Comparison of ENCODE assay signal across 8 cellular contexts in genomic region chr12:6492838-6493579, GRCh38. TPM values are rescaled to one million over a fixed set of nuclear protein-coding genes. Genes with fewer than 3 reads are reported as not detected.
DNase-seq lines count a peak whose midpoint lies in the region; ATAC-seq and TF ChIP-seq lines count a peak whose summit lies in the region.

TSS of gene MRPL51 (minus strand) at chr12:6493262. CDS start at chr12:6493136, 126 bp downstream.

- DNase-seq in BE2C (peak; percentile 99), GM19240 (ENCODE audit: insufficient read length, low spot score) (peak; percentile 88), NCI-H526 (lab: John Stamatoyannopoulos, UW) (peak; percentile 89 to 98), kidney tubule cell (ENCODE audit: low spot score) (peak; percentile 95)
- peak; percentile 99 for DNase-seq in activated CD4-positive, alpha-beta T cell treated with anti-CD3 and anti-CD28 coated beads for 48 hours
- peak; percentile 86 to 96 for DNase-seq in stimulated activated CD4-positive, alpha-beta T cell treated with anti-CD3 and anti-CD28 coated beads, Interleukin-1b, Interleukin-23, amount 100 ng/mL, for 1 hour (ENCODE audit: low read depth in 2 of 2)

- H3K4me1 ChIP-seq in BE2C = peaks cover 2% of the 10 kb centered on the region; the same call in 1 of the 2 replicates

- H3K27me3 ChIP-seq in BE2C = no peaks in the 10 kb centered on the region

- H3K9me3 ChIP-seq in BE2C = no peaks in the 10 kb centered on the region

- peak within 1 kb of the TSS; percentile 93 for H3K4me3 ChIP-seq in BE2C (ENCODE audit: low read depth, low read length)

- no peak for TF ChIP-seq CTCF in BE2C (IDR thresholded peaks at IDR 0.05; ENCODE audit: low read depth, low read length)

- peaks cover 34% of the 10 kb centered on the region for H3K36me3 ChIP-seq in BE2C

- peak within 1 kb of the TSS; percentile 98 for H3K27ac ChIP-seq in cingulate gyrus (ENCODE audit: low read depth, low read length)

- ATAC-seq in HG03457 (IDR thresholded peaks at IDR 0.05; ENCODE audit: unreplicated experiment) = peak; percentile 56

RNA-seq across cellular contexts. Expression of gene MRPL51, which starts in this region (rescaled TPM):
- polyA plus RNA-seq in BE2C (2012; ENCODE audit: insufficient read depth, insufficient read length, low read depth) = 231 TPM

Comparison
In these comparisons a context has a peak if more than half of its experiments do, and no peak if none do; other contexts are left out.
1. Peak in every context shown above with its lines: DNase-seq, ATAC-seq, H3K4me3 ChIP-seq and H3K27ac ChIP-seq.